Comparison of ENCODE assay signal across 1 cellular context in genomic region chr5:4781312-4781711, GRCh38.
TF ChIP-seq lines count a peak whose summit lies in the region.

No MANE protein-coding gene starts in this region.

TF ChIP-seq in H1, 55 proteins besides CTCF, POLR2A, EP300 and RAD21 (continued from another document):
- TF ChIP-seq, protein P1, sequence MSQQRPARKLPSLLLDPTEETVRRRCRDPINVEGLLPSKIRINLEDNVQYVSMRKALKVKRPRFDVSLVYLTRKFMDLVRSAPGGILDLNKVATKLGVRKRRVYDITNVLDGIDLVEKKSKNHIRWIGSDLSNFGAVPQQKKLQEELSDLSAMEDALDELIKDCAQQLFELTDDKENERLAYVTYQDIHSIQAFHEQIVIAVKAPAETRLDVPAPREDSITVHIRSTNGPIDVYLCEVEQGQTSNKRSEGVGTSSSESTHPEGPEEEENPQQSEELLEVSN (IDR thresholded peaks at IDR 0.05) = no peak
- TF ChIP-seq TAF1 (IDR thresholded peaks at IDR 0.05; ENCODE audit: low read depth, low read length) (no peak), ASH2L (IDR thresholded peaks at IDR 0.05; ENCODE audit: low read length) (no peak), TAF7 (optimal IDR thresholded peaks at IDR 0.05; ENCODE audit: borderline replicate concordance, low read depth, low read length) (no peak), JUND (IDR thresholded peaks at IDR 0.05; ENCODE audit: low read length) (no peak), CEBPB (IDR thresholded peaks at IDR 0.05; ENCODE audit: low read depth, low read length) (peak; percentile 56; the same call in 1 of the 2 replicates)
